1 cellular context compared by ENCODE assay signal in the genomic region with DNA sequence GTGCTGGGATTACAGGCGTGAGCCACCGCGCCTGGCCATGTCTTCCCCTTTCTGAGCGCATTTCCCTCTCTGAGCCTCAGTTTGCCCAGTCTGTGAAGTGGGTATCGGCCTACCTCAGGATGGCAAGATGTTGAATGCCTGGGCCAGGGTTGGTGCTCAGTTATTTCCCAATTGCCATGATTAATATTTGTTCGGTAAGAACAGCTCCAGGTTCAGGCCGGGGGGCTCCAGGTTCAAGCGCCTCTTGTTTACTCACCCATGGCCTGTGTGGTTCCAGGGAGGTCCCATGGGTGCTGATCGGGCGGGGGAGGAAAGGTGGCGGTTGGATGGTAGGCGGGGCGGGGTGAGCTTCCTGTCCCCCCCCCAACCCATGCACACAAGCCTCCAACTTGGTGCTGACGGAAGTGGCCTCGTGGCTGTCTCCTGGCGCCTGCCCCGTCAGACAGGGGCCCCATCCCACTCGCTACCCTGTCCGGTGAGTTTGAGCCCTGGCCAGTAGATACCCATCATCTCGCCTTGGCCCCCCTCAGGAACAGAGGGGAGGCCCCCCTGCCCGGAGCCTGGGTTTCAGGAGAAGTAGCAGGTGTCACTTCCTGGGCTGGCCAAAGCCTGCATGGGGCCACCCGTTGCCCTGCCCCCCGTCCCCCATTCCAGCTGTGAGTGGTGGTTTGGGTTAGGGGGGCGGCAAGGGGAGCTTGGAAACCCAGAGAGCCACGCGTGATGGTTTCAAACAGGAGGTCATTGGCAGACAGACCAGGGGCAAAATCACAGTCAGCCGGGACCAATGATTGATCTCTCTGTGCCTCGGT.
TF ChIP-seq lines count a peak whose summit lies in the region.

A gene with protein sequence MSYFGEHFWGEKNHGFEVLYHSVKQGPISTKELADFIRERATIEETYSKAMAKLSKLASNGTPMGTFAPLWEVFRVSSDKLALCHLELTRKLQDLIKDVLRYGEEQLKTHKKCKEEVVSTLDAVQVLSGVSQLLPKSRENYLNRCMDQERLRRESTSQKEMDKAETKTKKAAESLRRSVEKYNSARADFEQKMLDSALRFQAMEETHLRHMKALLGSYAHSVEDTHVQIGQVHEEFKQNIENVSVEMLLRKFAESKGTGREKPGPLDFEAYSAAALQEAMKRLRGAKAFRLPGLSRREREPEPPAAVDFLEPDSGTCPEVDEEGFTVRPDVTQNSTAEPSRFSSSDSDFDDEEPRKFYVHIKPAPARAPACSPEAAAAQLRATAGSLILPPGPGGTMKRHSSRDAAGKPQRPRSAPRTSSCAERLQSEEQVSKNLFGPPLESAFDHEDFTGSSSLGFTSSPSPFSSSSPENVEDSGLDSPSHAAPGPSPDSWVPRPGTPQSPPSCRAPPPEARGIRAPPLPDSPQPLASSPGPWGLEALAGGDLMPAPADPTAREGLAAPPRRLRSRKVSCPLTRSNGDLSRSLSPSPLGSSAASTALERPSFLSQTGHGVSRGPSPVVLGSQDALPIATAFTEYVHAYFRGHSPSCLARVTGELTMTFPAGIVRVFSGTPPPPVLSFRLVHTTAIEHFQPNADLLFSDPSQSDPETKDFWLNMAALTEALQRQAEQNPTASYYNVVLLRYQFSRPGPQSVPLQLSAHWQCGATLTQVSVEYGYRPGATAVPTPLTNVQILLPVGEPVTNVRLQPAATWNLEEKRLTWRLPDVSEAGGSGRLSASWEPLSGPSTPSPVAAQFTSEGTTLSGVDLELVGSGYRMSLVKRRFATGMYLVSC (plus strand): TSS at position 375 of the 809 bp plus-strand sequence. CDS start 3,688 bp downstream, outside the sequence.

TF ChIP-seq in K562, 482 proteins besides CTCF, POLR2A, EP300 and RAD21 (continued from another document and continues in another):
- TF ChIP-seq, protein P1, sequence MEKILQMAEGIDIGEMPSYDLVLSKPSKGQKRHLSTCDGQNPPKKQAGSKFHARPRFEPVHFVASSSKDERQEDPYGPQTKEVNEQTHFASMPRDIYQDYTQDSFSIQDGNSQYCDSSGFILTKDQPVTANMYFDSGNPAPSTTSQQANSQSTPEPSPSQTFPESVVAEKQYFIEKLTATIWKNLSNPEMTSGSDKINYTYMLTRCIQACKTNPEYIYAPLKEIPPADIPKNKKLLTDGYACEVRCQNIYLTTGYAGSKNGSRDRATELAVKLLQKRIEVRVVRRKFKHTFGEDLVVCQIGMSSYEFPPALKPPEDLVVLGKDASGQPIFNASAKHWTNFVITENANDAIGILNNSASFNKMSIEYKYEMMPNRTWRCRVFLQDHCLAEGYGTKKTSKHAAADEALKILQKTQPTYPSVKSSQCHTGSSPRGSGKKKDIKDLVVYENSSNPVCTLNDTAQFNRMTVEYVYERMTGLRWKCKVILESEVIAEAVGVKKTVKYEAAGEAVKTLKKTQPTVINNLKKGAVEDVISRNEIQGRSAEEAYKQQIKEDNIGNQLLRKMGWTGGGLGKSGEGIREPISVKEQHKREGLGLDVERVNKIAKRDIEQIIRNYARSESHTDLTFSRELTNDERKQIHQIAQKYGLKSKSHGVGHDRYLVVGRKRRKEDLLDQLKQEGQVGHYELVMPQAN (IDR thresholded peaks at IDR 0.05; ENCODE audit: borderline replicate concordance): peak; percentile 66; the same call in 1 of the 2 replicates
- no peak for TF ChIP-seq TBL1XR1 (IDR thresholded peaks at IDR 0.05; ENCODE audit: low read length in 2 of 2)
- TF ChIP-seq BRF1 (IDR thresholded peaks at IDR 0.05; ENCODE audit: borderline replicate concordance, extremely low read depth, insufficient read length): no peak
- peak; percentile 59 for TF ChIP-seq HMGN3 (IDR thresholded peaks at IDR 0.05; ENCODE audit: borderline replicate concordance, extremely low read depth, insufficient read length, low read depth, low read length)
- TF ChIP-seq, protein P2, sequence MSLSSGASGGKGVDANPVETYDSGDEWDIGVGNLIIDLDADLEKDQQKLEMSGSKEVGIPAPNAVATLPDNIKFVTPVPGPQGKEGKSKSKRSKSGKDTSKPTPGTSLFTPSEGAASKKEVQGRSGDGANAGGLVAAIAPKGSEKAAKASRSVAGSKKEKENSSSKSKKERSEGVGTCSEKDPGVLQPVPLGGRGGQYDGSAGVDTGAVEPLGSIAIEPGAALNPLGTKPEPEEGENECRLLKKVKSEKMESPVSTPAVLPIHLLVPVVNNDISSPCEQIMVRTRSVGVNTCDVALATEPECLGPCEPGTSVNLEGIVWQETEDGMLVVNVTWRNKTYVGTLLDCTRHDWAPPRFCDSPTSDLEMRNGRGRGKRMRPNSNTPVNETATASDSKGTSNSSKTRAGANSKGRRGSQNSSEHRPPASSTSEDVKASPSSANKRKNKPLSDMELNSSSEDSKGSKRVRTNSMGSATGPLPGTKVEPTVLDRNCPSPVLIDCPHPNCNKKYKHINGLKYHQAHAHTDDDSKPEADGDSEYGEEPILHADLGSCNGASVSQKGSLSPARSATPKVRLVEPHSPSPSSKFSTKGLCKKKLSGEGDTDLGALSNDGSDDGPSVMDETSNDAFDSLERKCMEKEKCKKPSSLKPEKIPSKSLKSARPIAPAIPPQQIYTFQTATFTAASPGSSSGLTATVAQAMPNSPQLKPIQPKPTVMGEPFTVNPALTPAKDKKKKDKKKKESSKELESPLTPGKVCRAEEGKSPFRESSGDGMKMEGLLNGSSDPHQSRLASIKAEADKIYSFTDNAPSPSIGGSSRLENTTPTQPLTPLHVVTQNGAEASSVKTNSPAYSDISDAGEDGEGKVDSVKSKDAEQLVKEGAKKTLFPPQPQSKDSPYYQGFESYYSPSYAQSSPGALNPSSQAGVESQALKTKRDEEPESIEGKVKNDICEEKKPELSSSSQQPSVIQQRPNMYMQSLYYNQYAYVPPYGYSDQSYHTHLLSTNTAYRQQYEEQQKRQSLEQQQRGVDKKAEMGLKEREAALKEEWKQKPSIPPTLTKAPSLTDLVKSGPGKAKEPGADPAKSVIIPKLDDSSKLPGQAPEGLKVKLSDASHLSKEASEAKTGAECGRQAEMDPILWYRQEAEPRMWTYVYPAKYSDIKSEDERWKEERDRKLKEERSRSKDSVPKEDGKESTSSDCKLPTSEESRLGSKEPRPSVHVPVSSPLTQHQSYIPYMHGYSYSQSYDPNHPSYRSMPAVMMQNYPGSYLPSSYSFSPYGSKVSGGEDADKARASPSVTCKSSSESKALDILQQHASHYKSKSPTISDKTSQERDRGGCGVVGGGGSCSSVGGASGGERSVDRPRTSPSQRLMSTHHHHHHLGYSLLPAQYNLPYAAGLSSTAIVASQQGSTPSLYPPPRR (CRISPR knock-in tag; IDR thresholded peaks at IDR 0.05; ENCODE audit: borderline replicate concordance): no peak
- no peak for TF ChIP-seq SMAD1 (IDR thresholded peaks at IDR 0.05; ENCODE audit: low read depth, low read length, partially characterized antibody)
- TF ChIP-seq, protein P3, sequence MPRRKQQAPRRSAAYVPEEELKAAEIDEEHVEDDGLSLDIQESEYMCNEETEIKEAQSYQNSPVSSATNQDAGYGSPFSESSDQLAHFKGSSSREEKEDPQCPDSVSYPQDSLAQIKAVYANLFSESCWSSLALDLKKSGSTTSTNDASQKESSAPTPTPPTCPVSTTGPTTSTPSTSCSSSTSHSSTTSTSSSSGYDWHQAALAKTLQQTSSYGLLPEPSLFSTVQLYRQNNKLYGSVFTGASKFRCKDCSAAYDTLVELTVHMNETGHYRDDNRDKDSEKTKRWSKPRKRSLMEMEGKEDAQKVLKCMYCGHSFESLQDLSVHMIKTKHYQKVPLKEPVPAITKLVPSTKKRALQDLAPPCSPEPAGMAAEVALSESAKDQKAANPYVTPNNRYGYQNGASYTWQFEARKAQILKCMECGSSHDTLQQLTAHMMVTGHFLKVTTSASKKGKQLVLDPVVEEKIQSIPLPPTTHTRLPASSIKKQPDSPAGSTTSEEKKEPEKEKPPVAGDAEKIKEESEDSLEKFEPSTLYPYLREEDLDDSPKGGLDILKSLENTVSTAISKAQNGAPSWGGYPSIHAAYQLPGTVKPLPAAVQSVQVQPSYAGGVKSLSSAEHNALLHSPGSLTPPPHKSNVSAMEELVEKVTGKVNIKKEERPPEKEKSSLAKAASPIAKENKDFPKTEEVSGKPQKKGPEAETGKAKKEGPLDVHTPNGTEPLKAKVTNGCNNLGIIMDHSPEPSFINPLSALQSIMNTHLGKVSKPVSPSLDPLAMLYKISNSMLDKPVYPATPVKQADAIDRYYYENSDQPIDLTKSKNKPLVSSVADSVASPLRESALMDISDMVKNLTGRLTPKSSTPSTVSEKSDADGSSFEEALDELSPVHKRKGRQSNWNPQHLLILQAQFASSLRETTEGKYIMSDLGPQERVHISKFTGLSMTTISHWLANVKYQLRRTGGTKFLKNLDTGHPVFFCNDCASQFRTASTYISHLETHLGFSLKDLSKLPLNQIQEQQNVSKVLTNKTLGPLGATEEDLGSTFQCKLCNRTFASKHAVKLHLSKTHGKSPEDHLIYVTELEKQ (CRISPR knock-in tag; IDR thresholded peaks at IDR 0.05): no peak
- TF ChIP-seq SMARCA5 (IDR thresholded peaks at IDR 0.05): peak; percentile 100
- no peak for TF ChIP-seq POLR3G (IDR thresholded peaks at IDR 0.05; ENCODE audit: extremely low read depth, insufficient read length, insufficient replicate concordance)
- TF ChIP-seq RBM14 (IDR thresholded peaks at IDR 0.05; ENCODE audit: borderline replicate concordance, insufficient read depth, low read depth, low read length): no peak
- TF ChIP-seq SIN3B (IDR thresholded peaks at IDR 0.05; ENCODE audit: low read depth): no peak
- TF ChIP-seq ZNF707 (CRISPR knock-in tag; conservative IDR thresholded peaks at IDR 0.05): no peak
- no peak for TF ChIP-seq SNRNP70 (optimal IDR thresholded peaks at IDR 0.05; ENCODE audit: low read depth, low read length)
- no peak for TF ChIP-seq HSF4 (CRISPR knock-in tag; IDR thresholded peaks at IDR 0.05; ENCODE audit: borderline replicate concordance)
- TF ChIP-seq STAG1 (CRISPR knock-in tag; IDR thresholded peaks at IDR 0.05; ENCODE audit: borderline replicate concordance): no peak
- peak; percentile 58; the same call in 1 of the 2 replicates for TF ChIP-seq POLR2H (tag; IDR thresholded peaks at IDR 0.05; ENCODE audit: low read depth)
- TF ChIP-seq NFYB (IDR thresholded peaks at IDR 0.05; ENCODE audit: extremely low read depth, insufficient read length): no peak
- TF ChIP-seq, protein P4, sequence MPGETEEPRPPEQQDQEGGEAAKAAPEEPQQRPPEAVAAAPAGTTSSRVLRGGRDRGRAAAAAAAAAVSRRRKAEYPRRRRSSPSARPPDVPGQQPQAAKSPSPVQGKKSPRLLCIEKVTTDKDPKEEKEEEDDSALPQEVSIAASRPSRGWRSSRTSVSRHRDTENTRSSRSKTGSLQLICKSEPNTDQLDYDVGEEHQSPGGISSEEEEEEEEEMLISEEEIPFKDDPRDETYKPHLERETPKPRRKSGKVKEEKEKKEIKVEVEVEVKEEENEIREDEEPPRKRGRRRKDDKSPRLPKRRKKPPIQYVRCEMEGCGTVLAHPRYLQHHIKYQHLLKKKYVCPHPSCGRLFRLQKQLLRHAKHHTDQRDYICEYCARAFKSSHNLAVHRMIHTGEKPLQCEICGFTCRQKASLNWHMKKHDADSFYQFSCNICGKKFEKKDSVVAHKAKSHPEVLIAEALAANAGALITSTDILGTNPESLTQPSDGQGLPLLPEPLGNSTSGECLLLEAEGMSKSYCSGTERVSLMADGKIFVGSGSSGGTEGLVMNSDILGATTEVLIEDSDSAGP (CRISPR knock-in tag; IDR thresholded peaks at IDR 0.05): no peak
- no peak for TF ChIP-seq XRCC3 (IDR thresholded peaks at IDR 0.05)
- no peak for TF ChIP-seq ZNF644 (tag; IDR thresholded peaks at IDR 0.05; ENCODE audit: low read depth)
- no peak for TF ChIP-seq NR1H2 (CRISPR knock-in tag; IDR thresholded peaks at IDR 0.05)
- TF ChIP-seq FOXJ2 (tag; IDR thresholded peaks at IDR 0.05): no peak
- peak; percentile 96 for TF ChIP-seq CBX1 (IDR thresholded peaks at IDR 0.05; ENCODE audit: low read depth)
- TF ChIP-seq MYNN (IDR thresholded peaks at IDR 0.05): peak; percentile 25; the same call in 1 of the 2 replicates
- TF ChIP-seq MYNN (CRISPR knock-in tag; IDR thresholded peaks at IDR 0.05): no peak
- TF ChIP-seq XRCC5 (IDR thresholded peaks at IDR 0.05; ENCODE audit: low read depth, low read length): peak; percentile 65; the same call in 1 of the 2 replicates
- peak; percentile 7 for TF ChIP-seq SP2 (IDR thresholded peaks at IDR 0.05; ENCODE audit: extremely low read depth, low read depth, low read length, poor library complexity, severe bottlenecking)
- TF ChIP-seq ZNF507 (tag; conservative IDR thresholded peaks at IDR 0.05): no peak
- no peak for TF ChIP-seq SRSF7 (optimal IDR thresholded peaks at IDR 0.05; ENCODE audit: low read depth, low read length)
- TF ChIP-seq, protein P5, sequence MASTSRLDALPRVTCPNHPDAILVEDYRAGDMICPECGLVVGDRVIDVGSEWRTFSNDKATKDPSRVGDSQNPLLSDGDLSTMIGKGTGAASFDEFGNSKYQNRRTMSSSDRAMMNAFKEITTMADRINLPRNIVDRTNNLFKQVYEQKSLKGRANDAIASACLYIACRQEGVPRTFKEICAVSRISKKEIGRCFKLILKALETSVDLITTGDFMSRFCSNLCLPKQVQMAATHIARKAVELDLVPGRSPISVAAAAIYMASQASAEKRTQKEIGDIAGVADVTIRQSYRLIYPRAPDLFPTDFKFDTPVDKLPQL (IDR thresholded peaks at IDR 0.05; ENCODE audit: extremely low read depth, insufficient read length): no peak
- TF ChIP-seq DMBX1 (CRISPR knock-in tag; IDR thresholded peaks at IDR 0.05; ENCODE audit: borderline replicate concordance): no peak
- peak; percentile 57; the same call in 1 of the 2 replicates for TF ChIP-seq PML (IDR thresholded peaks at IDR 0.05; ENCODE audit: low read length)
- no peak for TF ChIP-seq CBFA2T2 (conservative IDR thresholded peaks at IDR 0.05)
- TF ChIP-seq, protein P6, sequence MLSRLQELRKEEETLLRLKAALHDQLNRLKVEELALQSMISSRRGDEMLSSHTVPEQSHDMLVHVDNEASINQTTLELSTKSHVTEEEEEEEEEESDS (CRISPR knock-in tag; IDR thresholded peaks at IDR 0.05): no peak
- no peak for TF ChIP-seq C11orf30 (IDR thresholded peaks at IDR 0.05; ENCODE audit: low read depth)
- no peak for TF ChIP-seq SNIP1 (IDR thresholded peaks at IDR 0.05; ENCODE audit: low read depth)
- no peak for TF ChIP-seq ZNF384 (IDR thresholded peaks at IDR 0.05; ENCODE audit: low read depth, low read length)
- TF ChIP-seq ARID1B (IDR thresholded peaks at IDR 0.05): peak; percentile 55; the same call in 1 of the 2 replicates
- TF ChIP-seq ZNF143 (CRISPR knock-in tag; IDR thresholded peaks at IDR 0.05): no peak
- TF ChIP-seq, protein P7, sequence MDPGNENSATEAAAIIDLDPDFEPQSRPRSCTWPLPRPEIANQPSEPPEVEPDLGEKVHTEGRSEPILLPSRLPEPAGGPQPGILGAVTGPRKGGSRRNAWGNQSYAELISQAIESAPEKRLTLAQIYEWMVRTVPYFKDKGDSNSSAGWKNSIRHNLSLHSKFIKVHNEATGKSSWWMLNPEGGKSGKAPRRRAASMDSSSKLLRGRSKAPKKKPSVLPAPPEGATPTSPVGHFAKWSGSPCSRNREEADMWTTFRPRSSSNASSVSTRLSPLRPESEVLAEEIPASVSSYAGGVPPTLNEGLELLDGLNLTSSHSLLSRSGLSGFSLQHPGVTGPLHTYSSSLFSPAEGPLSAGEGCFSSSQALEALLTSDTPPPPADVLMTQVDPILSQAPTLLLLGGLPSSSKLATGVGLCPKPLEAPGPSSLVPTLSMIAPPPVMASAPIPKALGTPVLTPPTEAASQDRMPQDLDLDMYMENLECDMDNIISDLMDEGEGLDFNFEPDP (CRISPR knock-in tag; IDR thresholded peaks at IDR 0.05): no peak
